In genomic region chr12:106541201-106541600, GRCh38 we compare ENCODE assay signal across 18 cellular contexts. TPM values are rescaled to one million over a fixed set of nuclear protein-coding genes. Genes with fewer than 3 reads are reported as not detected.
DNase-seq lines count a peak whose midpoint lies in the region; ATAC-seq and TF ChIP-seq lines count a peak whose summit lies in the region.
"Had no signal": no experiment of that assay in that cellular context is flagged by ENCODE, and none has a peak within 500 bp of the region (broad histone marks: within the 10 kb centered on the region; RNA-seq: fewer than 3 reads in every experiment).

No MANE protein-coding gene starts in this region.

- no peaks in the 10 kb centered on the region for H3K4me1 ChIP-seq in H9 (ENCODE audit: insufficient read depth, low read length)
- no peaks in the 10 kb centered on the region for H3K4me1 ChIP-seq in HUES64 (ENCODE audit: insufficient read depth, low read length)
- no peaks in the 10 kb centered on the region for H3K4me1 ChIP-seq in endodermal cell (ENCODE audit: control insufficient read depth, insufficient read depth, low read length)
- H3K4me1 ChIP-seq: Caco-2 had no signal

- ATAC-seq in HG02763 (IDR thresholded peaks at IDR 0.05; ENCODE audit: unreplicated experiment) = no peak
- ATAC-seq: GM12878 had no signal

- H3K14ac ChIP-seq in H9 (ENCODE audit: insufficient read depth, low read length) = no peak overlapping the region

- H3T11ph ChIP-seq in H9 (ENCODE audit: low read length) = no peak overlapping the region

- H3K9ac ChIP-seq in H9 (ENCODE audit: extremely low read depth, insufficient read length, low read length) = no peak overlapping the region
- H3K9ac ChIP-seq in HUES64 (ENCODE audit: low read depth, low read length) = no peak overlapping the region
- no peak overlapping the region for H3K9ac ChIP-seq in endodermal cell (ENCODE audit: extremely low read depth, low read length, poor library complexity, severe bottlenecking)

- no peak overlapping the region for H2AFZ ChIP-seq in H9 (ENCODE audit: low read length)

- no peak overlapping the region for H2BK12ac ChIP-seq in H9 (ENCODE audit: insufficient read length, low read depth, low read length)

- H2AK5ac ChIP-seq in H9 (ENCODE audit: insufficient read length, low read length) = no peak overlapping the region

- H3K27me3 ChIP-seq in H9 (ENCODE audit: insufficient read depth, low read length) = no peaks in the 10 kb centered on the region
- H3K27me3 ChIP-seq in HUES64 (ENCODE audit: insufficient read depth, low read length) = no peaks in the 10 kb centered on the region
- no peaks in the 10 kb centered on the region for H3K27me3 ChIP-seq in endodermal cell (ENCODE audit: control insufficient read depth, insufficient read depth, low read length, poor library complexity, severe bottlenecking)

- H3K4me3 ChIP-seq in HUES64 (ENCODE audit: low read length) = no peak overlapping the region
- H3K4me3 ChIP-seq in endodermal cell (ENCODE audit: low read length) = no peak overlapping the region
- H3K4me3 ChIP-seq: GM12878 had no signal

- no peak overlapping the region for H3K4me2 ChIP-seq in H9 (ENCODE audit: insufficient read depth, insufficient read length, low read length)

- H4K5ac ChIP-seq in H9 (ENCODE audit: insufficient read length, low read depth, low read length) = no peak overlapping the region

- H3K18ac ChIP-seq in H9 (ENCODE audit: insufficient read length, low read depth, low read length) = no peak overlapping the region

- H3K23ac ChIP-seq in H9 (ENCODE audit: insufficient read length, low read depth, low read length) = no peak overlapping the region

- H3K36me3 Mint-ChIP-seq in H9 (ENCODE audit: insufficient read depth in 1 of 3, low read depth in 3 of 3) (peaks cover 14 to 20% (median 14%) of the 10 kb centered on the region in 3 experiments), endodermal cell (ENCODE audit: low read depth) (no peaks in the 10 kb centered on the region)

- no peak for DNase-seq in H9
- peak; percentile 50 for DNase-seq in endodermal cell
- DNase-seq in COR-L47 (lab: John Stamatoyannopoulos, UW) = no peak
- no peak for DNase-seq in NCI-H187 treated with DMSO at 0.1 percent for 48 hours (lab: John Stamatoyannopoulos, UW)
- no peak for DNase-seq in KG1 (lab: John Stamatoyannopoulos, UW)
- DNase-seq: C1 segment of cervical spinal cord; Caco-2; CD4-positive, alpha-beta memory T cell; DMS153; DND-41; GOT3; HFFc6 had no signal

- H3K79me1 ChIP-seq in H9 (ENCODE audit: insufficient read depth, low read depth, low read length, poor library complexity, severe bottlenecking) = no peaks in the 10 kb centered on the region

- no peaks in the 10 kb centered on the region for H4K20me1 ChIP-seq in H9 (ENCODE audit: control insufficient read depth, insufficient read depth, insufficient read length)

- H3K9me3 ChIP-seq in H9 (ENCODE audit: control insufficient read depth, low read depth, low read length) = peaks cover 8% of the 10 kb centered on the region
- H3K9me3 ChIP-seq in HUES64 (ENCODE audit: insufficient read depth, low read depth, low read length) = peaks cover 9% of the 10 kb centered on the region
- peaks cover 11% of the 10 kb centered on the region for H3K9me3 ChIP-seq in endodermal cell (ENCODE audit: control insufficient read depth, low read length)
- H3K9me3 ChIP-seq: Caco-2 had no signal

- no peak overlapping the region for H3K4me3 Mint-ChIP-seq in H9
- no peak overlapping the region for H3K4me3 Mint-ChIP-seq in endodermal cell
- H3K4me3 Mint-ChIP-seq: CD4-positive, alpha-beta memory T cell; HFFc6 had no signal

- H3K36me3 ChIP-seq in HUES64 (ENCODE audit: insufficient read depth, low read length) (no peaks in the 10 kb centered on the region), endodermal cell (ENCODE audit: control insufficient read depth, insufficient read depth, low read length) (no peaks in the 10 kb centered on the region)

- no peak overlapping the region for H2BK5ac ChIP-seq in H9 (ENCODE audit: insufficient read length, low read length)

- H2BK20ac ChIP-seq in H9 (ENCODE audit: low read depth, low read length, poor library complexity, severe bottlenecking) = peak overlapping the region; percentile 26

- no peak overlapping the region for H2BK120ac ChIP-seq in H9 (ENCODE audit: low read depth, low read length, poor library complexity, severe bottlenecking)

- H2BK15ac ChIP-seq in H9 (ENCODE audit: low read depth, low read length) = no peak overlapping the region

- H4K8ac ChIP-seq in H9 (replicated peaks; ENCODE audit: insufficient read length, low read depth, low read length) = no peak overlapping the region

- H3K79me2 ChIP-seq in H9 (ENCODE audit: insufficient read depth, low read length) = no peaks in the 10 kb centered on the region

- no peak overlapping the region for H4K91ac ChIP-seq in H9 (ENCODE audit: insufficient read length, low read depth, low read length)

- TF ChIP-seq CTCF in H9 (conservative IDR thresholded peaks at IDR 0.05) (no peak), endodermal cell (conservative IDR thresholded peaks at IDR 0.05) (no peak)

- no peak overlapping the region for H3K56ac ChIP-seq in H9 (ENCODE audit: insufficient read length, low read depth, low read length)

- peaks cover 18 to 21% of the 10 kb centered on the region in 2 experiments for H3K9me3 Mint-ChIP-seq in H9
- H3K9me3 Mint-ChIP-seq in endodermal cell = peaks cover 31% of the 10 kb centered on the region
- H3K9me3 Mint-ChIP-seq: HFFc6 had no signal

- H3K4ac ChIP-seq in H9 (ENCODE audit: low read depth, low read length) = no peak overlapping the region

- H3K4me1 Mint-ChIP-seq in H9 (peaks cover 4 to 11% of the 10 kb centered on the region in 2 experiments; a peak in 2 of 4 replicates), endodermal cell (no peaks in the 10 kb centered on the region)
- H3K4me1 Mint-ChIP-seq: CD4-positive, alpha-beta memory T cell had no signal

- no peak overlapping the region for H3K27ac ChIP-seq in H9 (ENCODE audit: insufficient read length, low read depth, low read length)
- H3K27ac ChIP-seq in HUES64 (ENCODE audit: low read depth, low read length) = peak overlapping the region; percentile 28; the same call in 1 of the 2 replicates
- no peak overlapping the region for H3K27ac ChIP-seq in endodermal cell (ENCODE audit: low read depth, low read length)

- H3K23me2 ChIP-seq in H9 (ENCODE audit: insufficient read length, low read depth, low read length, poor library complexity, severe bottlenecking) = no peaks in the 10 kb centered on the region

- H3K27me3 Mint-ChIP-seq in H9 (ENCODE audit: low read depth) (0 out of 2 replicates have a peak, but pooled peaks cover under 1% of the 10 kb centered on the region), endodermal cell (ENCODE audit: insufficient read depth) (no peaks in the 10 kb centered on the region)

- no peak overlapping the region; a peak in 2 of 7 replicates for H3K27ac Mint-ChIP-seq in H9
- no peak overlapping the region for H3K27ac Mint-ChIP-seq in endodermal cell
- H3K27ac Mint-ChIP-seq: HFFc6 had no signal

RNA-seq across cellular contexts. Expression of gene RFX4, which starts 41.6 kb away (rescaled TPM):
- total RNA-seq in H9 (2021) = 0.13 and 0.57 TPM in 2 replicates
- polyA plus RNA-seq in HUES64 (2013, experiment 1 of 2) = 7.1 TPM
- 15.2 TPM for polyA plus RNA-seq in HUES64 (2013, experiment 2 of 2)
- total RNA-seq in endodermal cell = under 1 TPM; 0.09 to 0.86 TPM
- 95.3 TPM for polyA plus RNA-seq in endodermal cell (2013, experiment 1 of 2)
- polyA plus RNA-seq in endodermal cell (2013, experiment 2 of 2) = 84.7 TPM
- total RNA-seq: A172; A673; Caco-2; CD4-positive, alpha-beta memory T cell; GM12878; HFFc6 had no signal
- polyA plus RNA-seq: BJ; CD4-positive, alpha-beta memory T cell had no signal
